Comparison of ENCODE assay signal across 1 cellular context in genomic region chr13:51937320-51938290, GRCh38.
TF ChIP-seq lines count a peak whose summit lies in the region.

No MANE protein-coding gene starts in this region.

TF ChIP-seq in H1, 55 proteins besides CTCF, POLR2A, EP300 and RAD21 (continued from another document):
- TF ChIP-seq, protein P1, sequence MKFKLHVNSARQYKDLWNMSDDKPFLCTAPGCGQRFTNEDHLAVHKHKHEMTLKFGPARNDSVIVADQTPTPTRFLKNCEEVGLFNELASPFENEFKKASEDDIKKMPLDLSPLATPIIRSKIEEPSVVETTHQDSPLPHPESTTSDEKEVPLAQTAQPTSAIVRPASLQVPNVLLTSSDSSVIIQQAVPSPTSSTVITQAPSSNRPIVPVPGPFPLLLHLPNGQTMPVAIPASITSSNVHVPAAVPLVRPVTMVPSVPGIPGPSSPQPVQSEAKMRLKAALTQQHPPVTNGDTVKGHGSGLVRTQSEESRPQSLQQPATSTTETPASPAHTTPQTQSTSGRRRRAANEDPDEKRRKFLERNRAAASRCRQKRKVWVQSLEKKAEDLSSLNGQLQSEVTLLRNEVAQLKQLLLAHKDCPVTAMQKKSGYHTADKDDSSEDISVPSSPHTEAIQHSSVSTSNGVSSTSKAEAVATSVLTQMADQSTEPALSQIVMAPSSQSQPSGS (IDR thresholded peaks at IDR 0.05; ENCODE audit: low read length) = no peak
- TF ChIP-seq RNF2 (IDR thresholded peaks at IDR 0.05; ENCODE audit: borderline replicate concordance, low read depth, low read length, missing control alignments, poor library complexity, severe bottlenecking) = no peak
- TF ChIP-seq PHF8 (conservative IDR thresholded peaks at IDR 0.05; ENCODE audit: low read depth, low read length) = no peak
- TF ChIP-seq CEBPB (IDR thresholded peaks at IDR 0.05; ENCODE audit: low read depth, low read length) = no peak
- TF ChIP-seq ASH2L (IDR thresholded peaks at IDR 0.05; ENCODE audit: low read length) = no peak
- TF ChIP-seq EGR1 (IDR thresholded peaks at IDR 0.05; ENCODE audit: borderline replicate concordance, low read depth, low read length) = no peak
- TF ChIP-seq NANOG (IDR thresholded peaks at IDR 0.05; ENCODE audit: insufficient read depth, low read depth, low read length, poor library complexity, severe bottlenecking) = no peak
- no peak for TF ChIP-seq CHD1 (IDR thresholded peaks at IDR 0.05; ENCODE audit: low read depth, low read length)
- TF ChIP-seq CBX8 (IDR thresholded peaks at IDR 0.05; ENCODE audit: borderline replicate concordance, low read depth, low read length) = no peak
TF ChIP-seq in H1: peak in this region for 0.
